9 cellular contexts compared by ENCODE assay signal in the genomic region with DNA sequence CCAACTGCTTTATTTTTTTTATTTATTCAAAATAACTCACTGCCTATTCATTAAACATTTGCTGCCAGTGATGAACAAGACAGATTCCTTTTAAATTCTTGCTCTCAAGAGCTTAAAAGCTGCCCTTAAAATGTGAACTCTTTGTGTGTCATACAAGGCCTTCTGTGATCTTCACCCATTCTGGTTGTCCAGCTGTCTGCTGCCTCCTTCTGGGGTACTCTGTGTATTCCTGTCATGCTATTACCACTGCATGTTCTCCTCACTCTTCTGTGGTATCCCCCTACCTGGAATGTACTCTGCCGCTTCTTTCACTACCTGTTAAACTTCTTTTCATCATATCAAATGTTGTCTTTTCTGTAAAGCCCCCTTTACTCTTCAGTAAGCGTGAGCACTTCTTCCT.
A peak's percentile ranks its signal among the peaks of the same experiment; 100 is the strongest.
DNase-seq lines count a peak whose midpoint lies in the region; ATAC-seq and TF ChIP-seq lines count a peak whose summit lies in the region.
"Had no signal": no experiment of that assay in that cellular context is flagged by ENCODE, and none has a peak within 500 bp of the region (broad histone marks: within the 10 kb centered on the region; RNA-seq: fewer than 3 reads in every experiment).

No MANE protein-coding gene starts in this region.

- no peak overlapping the region for H3K27ac Mint-ChIP-seq in CD14-positive monocyte
- H3K27ac Mint-ChIP-seq in activated T-helper 1 cell treated with anti-CD3 and anti-CD28 coated beads, Interleukin-12 subunit alpha, Interleukin-12 subunit beta, Interleukin-2, Interleukin-4 antibody, amounts not matched to agents 30 ng/mL and 10 ng/mL and 1 ng/mL, durations not matched to agents 14 hours and 24 hours and 36 hours: no peak overlapping the region

- H3K79me1 ChIP-seq in mesendoderm (ENCODE audit: low read length): peaks cover 4% of the 10 kb centered on the region

- peak; percentile 55 for ATAC-seq in HG02678 (IDR thresholded peaks at IDR 0.05; ENCODE audit: unreplicated experiment)
- no peak for ATAC-seq in GM21447 (IDR thresholded peaks at IDR 0.05; ENCODE audit: unreplicated experiment)
- no peak for ATAC-seq in GM21529 (IDR thresholded peaks at IDR 0.05; ENCODE audit: unreplicated experiment)

- H3K4me3 ChIP-seq in coronary artery (no peak overlapping the region), mesendoderm (ENCODE audit: low read length) (no peak overlapping the region)
- H3K4me3 ChIP-seq: SJCRH30 had no signal

- H3K9ac ChIP-seq in mesendoderm (ENCODE audit: low read length): no peak overlapping the region

- no peak overlapping the region for H4K5ac ChIP-seq in mesendoderm (ENCODE audit: low read length)

- H2BK15ac ChIP-seq in mesendoderm (replicated peaks; ENCODE audit: low read depth): no peak overlapping the region

- no peaks in the 10 kb centered on the region for H3K9me3 Mint-ChIP-seq in CD14-positive monocyte
- H3K9me3 Mint-ChIP-seq in activated T-helper 1 cell treated with anti-CD3 and anti-CD28 coated beads, Interleukin-12 subunit alpha, Interleukin-12 subunit beta, Interleukin-2, Interleukin-4 antibody, amounts not matched to agents 30 ng/mL and 10 ng/mL and 1 ng/mL, durations not matched to agents 14 hours and 24 hours and 36 hours: no peaks in the 10 kb centered on the region

- no peak overlapping the region for H3K56ac ChIP-seq in mesendoderm (ENCODE audit: low read length)

- H2BK5ac ChIP-seq in mesendoderm (ENCODE audit: low read length): no peak overlapping the region

- DNase-seq in CD14-positive monocyte (ENCODE audit: low spot score) (peak; percentile 45), coronary artery (ENCODE audit: low spot score) (no peak), mesendoderm (peak; percentile 65)
- no peak for DNase-seq in central memory CD4-positive, alpha-beta T cell
- DNase-seq in activated T-helper 1 cell treated with anti-CD3 and anti-CD28 coated beads, Interleukin-12 subunit alpha, Interleukin-12 subunit beta, Interleukin-2, Interleukin-4 antibody, amounts not matched to agents 30 ng/mL and 10 ng/mL and 1 ng/mL, durations not matched to agents 14 hours and 24 hours and 36 hours (ENCODE audit: low spot score): no peak

- no CpG with 5 or more reads among the region's 2 CpGs for WGBS in mesendoderm (ENCODE audit: extremely low coverage, insufficient coverage, low lambda C conversion rate)

- TF ChIP-seq CTCF in CD14-positive monocyte (IDR thresholded peaks at IDR 0.05): peak; percentile 58
- no peak for TF ChIP-seq CTCF in coronary artery (IDR thresholded peaks at IDR 0.05)

- intact Hi-C loops in CD14-positive monocyte (cut with micrococcal nuclease): loop anchor here in 1 of 2 donors (5.0 kb wide), 2 partner anchors 88 to 163 kb away; no protein-coding TSS in a partner anchor
- intact Hi-C loops in activated T-helper 1 cell treated with anti-CD3 and anti-CD28 coated beads, Interleukin-12 subunit alpha, Interleukin-12 subunit beta, Interleukin-2, Interleukin-4 antibody, amounts not matched to agents 30 ng/mL and 10 ng/mL and 1 ng/mL, durations not matched to agents 14 hours and 24 hours and 36 hours (cut with micrococcal nuclease): loop anchor here (1.0 kb wide), 1 partner anchor 165 kb away; no protein-coding TSS in a partner anchor

- H3K4me3 Mint-ChIP-seq in CD14-positive monocyte: no peak overlapping the region
- no peak overlapping the region for H3K4me3 Mint-ChIP-seq in activated T-helper 1 cell treated with anti-CD3 and anti-CD28 coated beads, Interleukin-12 subunit alpha, Interleukin-12 subunit beta, Interleukin-2, Interleukin-4 antibody, amounts not matched to agents 30 ng/mL and 10 ng/mL and 1 ng/mL, durations not matched to agents 14 hours and 24 hours and 36 hours

- H3K27ac ChIP-seq in coronary artery: peak overlapping the region; percentile 16 to 21
- H3K27ac ChIP-seq in mesendoderm (ENCODE audit: low read depth, low read length): no peak overlapping the region
- H3K27ac ChIP-seq: SJCRH30 had no signal

- H3K27me3 ChIP-seq in mesendoderm (ENCODE audit: insufficient read depth, low read length, poor library complexity): no peaks in the 10 kb centered on the region
- H3K27me3 ChIP-seq: SJCRH30 had no signal

- peaks cover 6% of the 10 kb centered on the region for H3K79me2 ChIP-seq in mesendoderm (ENCODE audit: control insufficient read depth, insufficient read depth, low read length)

- no peak overlapping the region for H3K18ac ChIP-seq in mesendoderm (ENCODE audit: low read length)

- H3K4ac ChIP-seq in mesendoderm (ENCODE audit: low read depth, low read length): no peak overlapping the region

- H2BK120ac ChIP-seq in mesendoderm (ENCODE audit: low read depth, low read length): no peak overlapping the region

- no peak overlapping the region for H3K23ac ChIP-seq in mesendoderm (ENCODE audit: low read length)

- H3K36me3 Mint-ChIP-seq in CD14-positive monocyte: peaks cover 1 to 10% of the 10 kb centered on the region in 2 donors
- H3K36me3 Mint-ChIP-seq in activated T-helper 1 cell treated with anti-CD3 and anti-CD28 coated beads, Interleukin-12 subunit alpha, Interleukin-12 subunit beta, Interleukin-2, Interleukin-4 antibody, amounts not matched to agents 30 ng/mL and 10 ng/mL and 1 ng/mL, durations not matched to agents 14 hours and 24 hours and 36 hours (ENCODE audit: low read depth): no peaks in the 10 kb centered on the region

- no peak overlapping the region for H2AK5ac ChIP-seq in mesendoderm (ENCODE audit: low read length)

- H3K27me3 Mint-ChIP-seq in CD14-positive monocyte (ENCODE audit: low read depth in 3 of 3): no peaks in the 10 kb centered on the region
- no peaks in the 10 kb centered on the region for H3K27me3 Mint-ChIP-seq in activated T-helper 1 cell treated with anti-CD3 and anti-CD28 coated beads, Interleukin-12 subunit alpha, Interleukin-12 subunit beta, Interleukin-2, Interleukin-4 antibody, amounts not matched to agents 30 ng/mL and 10 ng/mL and 1 ng/mL, durations not matched to agents 14 hours and 24 hours and 36 hours (ENCODE audit: insufficient read depth)

- no peak overlapping the region for H4K8ac ChIP-seq in mesendoderm (ENCODE audit: low read depth, low read length)

- H3K4me2 ChIP-seq in mesendoderm (ENCODE audit: low read length): no peak overlapping the region

- H3K4me1 Mint-ChIP-seq in CD14-positive monocyte: peaks cover 13% of the 10 kb centered on the region
- no peaks in the 10 kb centered on the region for H3K4me1 Mint-ChIP-seq in activated T-helper 1 cell treated with anti-CD3 and anti-CD28 coated beads, Interleukin-12 subunit alpha, Interleukin-12 subunit beta, Interleukin-2, Interleukin-4 antibody, amounts not matched to agents 30 ng/mL and 10 ng/mL and 1 ng/mL, durations not matched to agents 14 hours and 24 hours and 36 hours (ENCODE audit: low read depth)

- H3K36me3 ChIP-seq in mesendoderm (ENCODE audit: control insufficient read depth, insufficient read depth, low read length): no peaks in the 10 kb centered on the region

- H3K4me1 ChIP-seq in mesendoderm (ENCODE audit: control insufficient read depth, low read depth, low read length): no peaks in the 10 kb centered on the region
- H3K4me1 ChIP-seq: SJCRH30 had no signal

Comparison
In these comparisons a context has a peak if more than half of its experiments do, and no peak if none do; other contexts are left out.
1. DNase-seq: peak in CD14-positive monocyte (single experiment) and mesendoderm (single experiment); none in coronary artery (single experiment), central memory CD4-positive, alpha-beta T cell (single experiment) and activated T-helper 1 cell treated with anti-CD3 and anti-CD28 coated beads, Interleukin-12 subunit alpha, Interleukin-12 subunit beta, Interleukin-2, Interleukin-4 antibody, amounts not matched to agents 30 ng/mL and 10 ng/mL and 1 ng/mL, durations not matched to agents 14 hours and 24 hours and 36 hours (single experiment).